In the genomic region with DNA sequence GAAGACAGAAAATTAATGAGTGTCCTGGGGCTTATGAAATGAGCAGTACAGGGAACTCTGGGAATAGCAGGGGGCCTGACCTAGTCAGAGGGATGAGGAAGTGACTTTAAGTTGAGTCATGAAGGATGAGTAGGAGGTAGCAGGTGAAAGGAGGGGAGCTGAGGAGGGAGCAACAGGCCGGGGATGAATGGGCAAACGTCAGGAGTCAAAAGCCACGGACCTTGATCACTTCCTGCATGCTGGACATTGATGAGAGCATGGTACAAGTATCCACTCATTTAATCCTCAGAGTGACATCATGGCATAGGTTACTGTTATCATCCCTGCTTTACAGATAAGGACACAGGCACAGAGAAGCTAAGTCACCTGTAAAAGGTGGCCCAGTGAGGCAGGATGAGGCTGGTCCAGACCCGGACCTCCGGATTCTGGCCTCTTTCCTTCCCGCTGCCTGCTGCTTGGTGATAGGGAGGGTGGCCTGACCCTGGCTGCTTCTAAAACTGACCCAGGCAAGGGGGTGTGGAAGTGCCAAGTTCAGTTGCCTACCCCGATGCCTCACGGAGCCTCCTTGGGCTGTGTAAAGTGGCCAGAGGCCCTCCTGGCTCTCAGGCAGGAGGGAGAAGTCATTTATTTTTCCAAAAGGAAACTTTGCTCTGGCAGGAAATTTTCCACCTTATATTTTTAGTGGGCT, we compare ENCODE assay signal across 9 cellular contexts. TPM values are rescaled to one million over a fixed set of nuclear protein-coding genes. Genes with fewer than 3 reads are reported as not detected.
DNase-seq lines count a peak whose midpoint lies in the region; ATAC-seq and TF ChIP-seq lines count a peak whose summit lies in the region.
"Had no signal": no experiment of that assay in that cellular context is flagged by ENCODE, and none has a peak within 500 bp of the region (broad histone marks: within the 10 kb centered on the region; RNA-seq: fewer than 3 reads in every experiment).

No MANE protein-coding gene starts in this region.

- peak overlapping the region; percentile 99 for H2AK5ac ChIP-seq in mesenchymal stem cell (ENCODE audit: low read length, severe bottlenecking)

- H2AFZ ChIP-seq in mesenchymal stem cell (ENCODE audit: low read depth, low read length): no peak overlapping the region

- no peaks in the 10 kb centered on the region for H3K36me3 Mint-ChIP-seq in HFFc6 (ENCODE audit: low read depth)
- H3K36me3 Mint-ChIP-seq in T-helper 17 cell (ENCODE audit: low read depth): no peaks in the 10 kb centered on the region

- peak overlapping the region; percentile 67 for H3K9ac ChIP-seq in mesenchymal stem cell (ENCODE audit: low read length)

- H3K9me3 ChIP-seq in mesenchymal stem cell (ENCODE audit: control insufficient read depth, low read length): no peaks in the 10 kb centered on the region
- no peaks in the 10 kb centered on the region for H3K9me3 ChIP-seq in esophagus squamous epithelium
- H3K9me3 ChIP-seq in T-helper 17 cell (ENCODE audit: control insufficient read depth, low read length, poor library complexity, severe bottlenecking): no peaks in the 10 kb centered on the region

- H3K79me1 ChIP-seq in mesenchymal stem cell (replicated peaks; ENCODE audit: low read length, poor library complexity, severe bottlenecking): peaks cover 10% of the 10 kb centered on the region

- H3K27me3 Mint-ChIP-seq in HFFc6 (ENCODE audit: insufficient read depth) (peaks cover 3% of the 10 kb centered on the region), T-helper 17 cell (peaks cover 16% of the 10 kb centered on the region)

- H3K4me2 ChIP-seq in mesenchymal stem cell (ENCODE audit: low read length, poor library complexity, severe bottlenecking): no peak overlapping the region

- H4K91ac ChIP-seq in mesenchymal stem cell (ENCODE audit: low read length): peak overlapping the region; percentile 85

- peak overlapping the region; percentile 97 for H3K27ac ChIP-seq in mesenchymal stem cell (ENCODE audit: low read length, poor library complexity, severe bottlenecking)
- no peak overlapping the region for H3K27ac ChIP-seq in esophagus squamous epithelium

- H2BK120ac ChIP-seq in mesenchymal stem cell (ENCODE audit: low read depth, low read length): peak overlapping the region; percentile 80

- in situ Hi-C loops in astrocyte of the spinal cord (cut with HindIII; ENCODE audit: low sequenced_read_pairs): no loop called here

- H3K23ac ChIP-seq in mesenchymal stem cell (ENCODE audit: low read length in 2 of 2): peak overlapping the region in 1 of 2 experiments; percentile 74

- peak overlapping the region; percentile 89 for H3K27ac Mint-ChIP-seq in HFFc6
- H3K27ac Mint-ChIP-seq in T-helper 17 cell: no peak overlapping the region

- H3K36me3 ChIP-seq in mesenchymal stem cell (ENCODE audit: control insufficient read depth in 1 of 2, insufficient read depth in 2 of 2, low read depth in 1 of 2, low read length in 2 of 2) (peaks cover 0 to 15% of the 10 kb centered on the region in 2 experiments), esophagus squamous epithelium (no peaks in the 10 kb centered on the region)

- peak overlapping the region in 1 of 2 experiments; percentile 51 for H3K4ac ChIP-seq in mesenchymal stem cell (ENCODE audit: low read depth in 1 of 2, low read length in 2 of 2)

- H3K4me1 ChIP-seq in mesenchymal stem cell (ENCODE audit: control insufficient read depth, insufficient read depth, low read depth, low read length): peaks cover 66% of the 10 kb centered on the region
- H3K4me1 ChIP-seq in esophagus squamous epithelium: peaks cover 0 to 10% (median 0%) of the 10 kb centered on the region in 3 donors

- no peak for TF ChIP-seq POLR2A in esophagus squamous epithelium (IDR thresholded peaks at IDR 0.05)

- H3K4me3 Mint-ChIP-seq in HFFc6 (peak overlapping the region; percentile 4; the same call in 1 of the 2 replicates), T-helper 17 cell (no peak overlapping the region)

- no peak overlapping the region for H3K14ac ChIP-seq in mesenchymal stem cell (ENCODE audit: low read length in 2 of 2)

- peak; percentile 67 for DNase-seq in AG08396 (ENCODE audit: low spot score)
- peak; percentile 82 for DNase-seq in HFFc6
- peak; percentile 80 for DNase-seq in astrocyte of the spinal cord (ENCODE audit: low read depth, low spot score)
- DNase-seq in mesenchymal stem cell: peak; percentile 79
- no peak for DNase-seq in esophagus squamous epithelium (lab: John Stamatoyannopoulos, UW)
- no peak for DNase-seq in SHP77 treated with DMSO at 0.1 percent for 48 hours (lab: John Stamatoyannopoulos, UW)
- no peak for DNase-seq in T-helper 17 cell
- no peak for DNase-seq in NCI-H2196 treated with DMSO at 0.1 percent for 48 hours (lab: John Stamatoyannopoulos, UW; ENCODE audit: unreplicated experiment)
- DNase-seq: activated CD4-positive, CD25-positive, alpha-beta regulatory T cell had no signal

- no peak overlapping the region for H4K8ac ChIP-seq in mesenchymal stem cell (ENCODE audit: low read length)

- H3K27me3 ChIP-seq in mesenchymal stem cell (ENCODE audit: control insufficient read depth in 1 of 2, insufficient read depth in 1 of 2, low read length in 2 of 2) (no peaks in the 10 kb centered on the region), esophagus squamous epithelium (peaks cover 0 to 13% (median 0%) of the 10 kb centered on the region in 4 donors)

- H2BK15ac ChIP-seq in mesenchymal stem cell (ENCODE audit: low read depth, poor library complexity, severe bottlenecking): no peak overlapping the region

- intact Hi-C loops in esophagus squamous epithelium (cut with DNase I): no loop called here

- H3K9me3 Mint-ChIP-seq in HFFc6: no peaks in the 10 kb centered on the region

- peak overlapping the region; percentile 77 to 84 for H3K18ac ChIP-seq in mesenchymal stem cell (ENCODE audit: low read depth in 1 of 2, low read length in 2 of 2)

- H3K4me3 ChIP-seq in astrocyte of the spinal cord (ENCODE audit: low read depth, low read length) (no peak overlapping the region), mesenchymal stem cell (ENCODE audit: insufficient read depth in 1 of 2, low read depth in 1 of 2, low read length in 2 of 2) (no peak overlapping the region), esophagus squamous epithelium (no peak overlapping the region)

- H2BK12ac ChIP-seq in mesenchymal stem cell (ENCODE audit: low read length in 2 of 2): peak overlapping the region in 1 of 2 experiments; percentile 55

- WGBS in mesenchymal stem cell: 51% methylated on average over 5 of the region's 8 CpGs
- 48 to 51% methylated on average over 5 to 7 of the region's 8 CpGs for WGBS in esophagus squamous epithelium, 2 donors

- ATAC-seq in T-helper 17 cell: no peak

- H2BK5ac ChIP-seq in mesenchymal stem cell (ENCODE audit: low read depth, low read length, poor library complexity, severe bottlenecking): peak overlapping the region; percentile 98

- H3K4me1 Mint-ChIP-seq in HFFc6 (ENCODE audit: low read depth) (peaks cover 70% of the 10 kb centered on the region), T-helper 17 cell (peaks cover 8% of the 10 kb centered on the region)

- TF ChIP-seq CTCF in HFFc6 (IDR thresholded peaks at IDR 0.05) (no peak), astrocyte of the spinal cord (IDR thresholded peaks at IDR 0.05; ENCODE audit: low read depth, low read length) (no peak), esophagus squamous epithelium (IDR thresholded peaks at IDR 0.05) (no peak)

RNA-seq across cellular contexts. Expression of a gene that starts 7.6 kb away (rescaled TPM):
- total RNA-seq in HFFc6 (2021; fragmentation: NEBNext Ultra II Directional; extraction: Animal tissue kit (Norgen Biotek cat#: 25700)): 10 to 100 TPM in 3 of 6 experiments, 1 to 10 TPM in 3; 9.3 to 11.0 (median 9.9) TPM
- 6.0 TPM for polyA plus RNA-seq in mesenchymal stem cell (2013, experiment 1 of 2)
- polyA plus RNA-seq in mesenchymal stem cell (2013, experiment 2 of 2): 6.3 TPM
- total RNA-seq in esophagus squamous epithelium: 1 to 10 TPM in 1 of 4 donors, under 1 TPM in 2, not detected in 1; 0.19 to 2.3 (median 0.22) TPM
- not detected for total RNA-seq in T-helper 17 cell

Comparison
In these comparisons a context has a peak if more than half of its experiments do, and no peak if none do; other contexts are left out.
1. DNase-seq: peak in AG08396 (single experiment), HFFc6 (single experiment), astrocyte of the spinal cord (single experiment) and mesenchymal stem cell (single experiment); none in esophagus squamous epithelium (single experiment), SHP77 treated with DMSO at 0.1 percent for 48 hours (single experiment), T-helper 17 cell (0 of 3) and NCI-H2196 treated with DMSO at 0.1 percent for 48 hours (single experiment).